Comparison of ENCODE assay signal across 9 cellular contexts in genomic region chr13:45331981-45332830, GRCh38. TPM values are rescaled to one million over a fixed set of nuclear protein-coding genes. Genes with fewer than 3 reads are reported as not detected.
DNase-seq lines count a peak whose midpoint lies in the region; ATAC-seq, FAIRE-seq and TF ChIP-seq lines count a peak whose summit lies in the region.
"Had no signal": no experiment of that assay in that cellular context is flagged by ENCODE, and none has a peak within 500 bp of the region (broad histone marks: within the 10 kb centered on the region; RNA-seq: fewer than 3 reads in every experiment).

No MANE protein-coding gene starts in this region.

- FAIRE-seq in D721Med (lab: Jason Lieb, UNC) = no peak

- H3K27me3 ChIP-seq in BJ (ENCODE audit: control insufficient read depth, insufficient read depth, low read length) (no peaks in the 10 kb centered on the region), brain microvascular endothelial cell (replicated peaks) (no peaks in the 10 kb centered on the region)

- peak overlapping the region; percentile 70 for H3K27ac ChIP-seq in brain microvascular endothelial cell

- H3K9me3 Mint-ChIP-seq in memory B cell = no peaks in the 10 kb centered on the region
- H3K9me3 Mint-ChIP-seq: stimulated activated naive CD8-positive, alpha-beta T cell treated with anti-CD3 and anti-CD28 coated beads, Interleukin-15, amount 100 ng/mL, for 72 hours had no signal

- H3K36me3 Mint-ChIP-seq in memory B cell = peaks cover 17% of the 10 kb centered on the region

- H3K4me3 ChIP-seq in BJ (ENCODE audit: low read depth, low read length) (no peak overlapping the region), brain microvascular endothelial cell (ENCODE audit: low read depth, low read length) (no peak overlapping the region)

- H3K36me3 ChIP-seq in BJ (ENCODE audit: control insufficient read depth, insufficient read depth, low read length) (peaks cover 9% of the 10 kb centered on the region), brain microvascular endothelial cell (replicated peaks) (peaks cover 24% of the 10 kb centered on the region)

- POLR2A ChIA-PET in BJ (lab: Charles Lee) = interaction anchor here (0.6 to 0.9 kb wide), 4 partner anchors 9 to 382 kb away, joined by 3 to 5 read pairs (median 4); partner anchors contain the start of gene TPT1

- TF ChIP-seq POLR2A in GM18505 (IDR thresholded peaks at IDR 0.05; ENCODE audit: borderline replicate concordance, extremely low read depth, insufficient read depth, insufficient read length) = no peak

- H3K27ac Mint-ChIP-seq in memory B cell = peak overlapping the region; percentile 69
- H3K27ac Mint-ChIP-seq: stimulated activated naive CD8-positive, alpha-beta T cell treated with anti-CD3 and anti-CD28 coated beads, Interleukin-15, amount 100 ng/mL, for 72 hours had no signal

- CTCF ChIA-PET in BJ (lab: Yijun Ruan, JAX) = interaction anchor here (0.6 to 1.2 kb wide), 5 partner anchors 17 to 1097 kb away, joined by 3 to 4 read pairs (median 3); no protein-coding TSS in a partner anchor

- DNase-seq in BJ (ENCODE audit: low read depth) (peak; percentile 91), LHCN-M2 (ENCODE audit: low read depth) (peak; percentile 92), brain microvascular endothelial cell (peak; percentile 80), memory B cell (ENCODE audit: low spot score in 2 of 2) (no peak), D721Med (ENCODE audit: insufficient read length, low spot score) (no peak)
- DNase-seq: stimulated activated naive CD8-positive, alpha-beta T cell treated with anti-CD3 and anti-CD28 coated beads, Interleukin-15, amount 100 ng/mL, for 72 hours had no signal

- H3K27me3 Mint-ChIP-seq in memory B cell = no peaks in the 10 kb centered on the region
- H3K27me3 Mint-ChIP-seq: stimulated activated naive CD8-positive, alpha-beta T cell treated with anti-CD3 and anti-CD28 coated beads, Interleukin-15, amount 100 ng/mL, for 72 hours had no signal

- no peak for ATAC-seq in memory B cell (ENCODE audit: low read depth)
- ATAC-seq in GM18505 (IDR thresholded peaks at IDR 0.05; ENCODE audit: unreplicated experiment) = no peak
- ATAC-seq in GM21717 (IDR thresholded peaks at IDR 0.05; ENCODE audit: unreplicated experiment) = no peak
- no peak for ATAC-seq in HG02763 (IDR thresholded peaks at IDR 0.05; ENCODE audit: unreplicated experiment)

- TF ChIP-seq CTCF in BJ (IDR thresholded peaks at IDR 0.05; ENCODE audit: insufficient read depth, low read depth, low read length) = no peak
- no peak for TF ChIP-seq CTCF in brain microvascular endothelial cell (IDR thresholded peaks at IDR 0.05; ENCODE audit: low read depth, low read length, missing control alignments)
- TF ChIP-seq CTCF in D721Med (IDR thresholded peaks at IDR 0.05; ENCODE audit: insufficient read depth, missing control alignments) = no peak

- no peak overlapping the region for H3K4me3 Mint-ChIP-seq in memory B cell

- H3K4me1 Mint-ChIP-seq in memory B cell = peaks cover 43% of the 10 kb centered on the region

- in situ Hi-C loops in brain microvascular endothelial cell (cut with HindIII; ENCODE audit: low pct_ligation_motif_present, low sequenced_read_pairs) = no loop called here

RNA-seq across cellular contexts. Expression of gene TPT1, which starts 8.8 kb away (rescaled TPM):
- 2,445 and 5,635 TPM in 2 replicates for polyA plus RNA-seq in BJ (2011; rRNA removed)
- polyA minus RNA-seq in BJ (2011; rRNA and poly(A)+ RNA removed) = 856 and 1,154 TPM in 2 replicates
- 1,773 and 1,961 TPM in 2 replicates for total RNA-seq in LHCN-M2 (2014; rRNA removed)
- 3,733 TPM for polyA plus RNA-seq in LHCN-M2 (2012)

Comparison
In these comparisons a context has a peak if more than half of its experiments do, and no peak if none do; other contexts are left out.
1. DNase-seq: peak in BJ (single experiment), LHCN-M2 (single experiment) and brain microvascular endothelial cell (single experiment); none in memory B cell (0 of 2) and D721Med (single experiment).